ENCODE assay signal across 8 cellular contexts in the genomic region with DNA sequence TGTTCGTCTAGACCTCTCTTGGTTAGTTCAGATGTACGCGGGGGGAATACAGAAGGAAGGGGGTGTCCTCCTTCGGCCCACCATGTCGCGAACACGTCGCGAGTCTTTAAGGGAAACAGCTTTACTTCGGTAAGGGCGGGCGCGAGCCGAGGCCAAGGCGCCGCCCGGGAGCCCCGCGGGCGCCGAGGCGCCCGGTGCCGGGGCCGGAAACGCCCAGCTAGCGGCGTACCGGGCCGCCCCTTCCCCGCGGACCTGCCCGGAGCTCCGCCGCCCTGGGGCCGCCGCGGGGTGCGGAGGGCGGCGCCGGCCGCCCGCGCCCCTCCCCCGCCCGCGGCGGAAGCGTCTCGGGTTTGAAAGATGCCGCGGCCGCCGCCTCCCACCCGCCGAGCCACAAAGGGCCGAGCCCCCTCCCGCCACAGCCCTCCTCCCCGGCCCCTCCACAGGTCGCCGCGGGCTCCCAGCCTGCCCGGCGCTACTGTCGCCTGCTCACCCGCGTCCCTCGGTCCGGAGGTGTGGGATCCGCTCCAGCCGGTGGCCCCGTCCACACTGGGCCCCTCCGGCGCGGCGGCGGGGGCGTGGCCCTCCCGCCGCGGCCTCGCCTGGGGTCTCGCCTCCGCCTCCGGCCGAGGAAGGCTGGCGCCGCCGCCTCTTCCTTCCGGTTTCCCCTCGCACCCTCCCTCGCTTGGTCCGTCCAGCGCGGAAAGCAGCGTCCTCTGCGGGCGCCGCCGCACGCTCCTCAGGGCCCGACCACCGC. TPM values are rescaled to one million over a fixed set of nuclear protein-coding genes. Genes with fewer than 3 reads are reported as not detected.
DNase-seq lines count a peak whose midpoint lies in the region; ATAC-seq lines count a peak whose summit lies in the region.

A gene (minus strand): TSS at position 715 of the 754 bp plus-strand sequence. CDS start 12,156 bp downstream, outside the sequence.

- H3K4me1 Mint-ChIP-seq in natural killer cell treated with Interleukin-12 subunit alpha and Interleukin-12 subunit beta and Interleukin-15 and Interleukin-18, amount 100 ng/mL, for 72 hours (ENCODE audit: low read depth in 2 of 2), result peaks cover 45 to 52% of the 10 kb centered on the region in 2 donors

- peak; percentile 68 for ATAC-seq in GM21381 (IDR thresholded peaks at IDR 0.05; ENCODE audit: unreplicated experiment)
- ATAC-seq in natural killer cell treated with Interleukin-12 subunit alpha and Interleukin-12 subunit beta and Interleukin-15 and Interleukin-18, amount 100 ng/mL, for 72 hours, result peak; percentile 84 to 89

- no peaks in the 10 kb centered on the region for H3K27me3 Mint-ChIP-seq in natural killer cell treated with Interleukin-12 subunit alpha and Interleukin-12 subunit beta and Interleukin-15 and Interleukin-18, amount 100 ng/mL, for 72 hours

- H3K4me3 Mint-ChIP-seq in natural killer cell treated with Interleukin-12 subunit alpha and Interleukin-12 subunit beta and Interleukin-15 and Interleukin-18, amount 100 ng/mL, for 72 hours, result peak within 1 kb of the TSS; percentile 94

- peaks cover 12% of the 10 kb centered on the region for H3K36me3 Mint-ChIP-seq in natural killer cell treated with Interleukin-12 subunit alpha and Interleukin-12 subunit beta and Interleukin-15 and Interleukin-18, amount 100 ng/mL, for 72 hours

- peak within 1 kb of the TSS; percentile 90 to 94 for H3K27ac Mint-ChIP-seq in natural killer cell treated with Interleukin-12 subunit alpha and Interleukin-12 subunit beta and Interleukin-15 and Interleukin-18, amount 100 ng/mL, for 72 hours

- H3K9me3 Mint-ChIP-seq in natural killer cell treated with Interleukin-12 subunit alpha and Interleukin-12 subunit beta and Interleukin-15 and Interleukin-18, amount 100 ng/mL, for 72 hours, result no peaks in the 10 kb centered on the region

- peak; percentile 76 for DNase-seq in DMS 273 treated with DMSO at 0.1 percent for 48 hours (lab: John Stamatoyannopoulos, UW)
- DNase-seq in HUDEP-2 (lab: John Stamatoyannopoulos, UW; ENCODE audit: unreplicated experiment in 76 of 76), result peak in 67 of 76 experiments; percentile 25 to 94 (median 75)
- DNase-seq in RPMI7951 (ENCODE audit: low read depth), result peak; percentile 90
- peak; percentile 59 to 68 for DNase-seq in activated T-helper 1 cell treated with anti-CD3 and anti-CD28 coated beads, Interleukin-2, amount 50 U/mL, for 16 hours (ENCODE audit: low read depth in 1 of 2, low spot score in 1 of 2)
- DNase-seq in fibroblast of peridontal ligament (ENCODE audit: extremely low read depth), result peak; percentile 74
- DNase-seq in natural killer cell treated with Interleukin-12 subunit alpha and Interleukin-12 subunit beta and Interleukin-15 and Interleukin-18, amount 100 ng/mL, for 72 hours (ENCODE audit: low spot score), result peak; percentile 94
- peak; percentile 81 for DNase-seq in stimulated activated naive CD4-positive, alpha-beta T cell treated with Interleukin-2 at 50 U/mL for 16 hours (lab: John Stamatoyannopoulos, UW)

RNA-seq across cellular contexts. Expression of the gene that starts here (rescaled TPM):
- total RNA-seq in RPMI7951 (2014; rRNA removed; shearing (Covaris generic)), result 69.5 and 72.8 TPM in 2 replicates
- total RNA-seq in natural killer cell treated with Interleukin-12 subunit alpha and Interleukin-12 subunit beta and Interleukin-15 and Interleukin-18, amount 100 ng/mL, for 72 hours, result 10 to 100 TPM; 36.3 to 38.8 TPM

Comparison
In these comparisons a context has a peak if more than half of its experiments do, and no peak if none do; other contexts are left out.
1. Peak in every context shown above with its lines: DNase-seq and ATAC-seq.